ENCODE assay signal across 2 cellular contexts in genomic region chr12:132154341-132154761, GRCh38.
A peak's percentile ranks its signal among the peaks of the same experiment; 100 is the strongest.
TF ChIP-seq lines count a peak whose summit lies in the region.

No MANE protein-coding gene starts in this region.

TF ChIP-seq in A549, 52 proteins besides CTCF, POLR2A, EP300 and RAD21 (continued from another document):
- TF ChIP-seq ESRRA (IDR thresholded peaks at IDR 0.05; ENCODE audit: borderline replicate concordance, low read length), result no peak
- TF ChIP-seq TP53 (CRISPR knock-in tag; IDR thresholded peaks at IDR 0.05), result no peak
- no peak for TF ChIP-seq ELK1 (IDR thresholded peaks at IDR 0.05; ENCODE audit: low read depth, low read length)
- TF ChIP-seq HOXB13 (CRISPR knock-in tag; IDR thresholded peaks at IDR 0.05; ENCODE audit: low read depth), result no peak
- TF ChIP-seq SMC3 (IDR thresholded peaks at IDR 0.05), result no peak
- TF ChIP-seq CBX8 (IDR thresholded peaks at IDR 0.05), result no peak
- no peak for TF ChIP-seq CHD4 (IDR thresholded peaks at IDR 0.05; ENCODE audit: borderline replicate concordance)
- TF ChIP-seq, protein P1, sequence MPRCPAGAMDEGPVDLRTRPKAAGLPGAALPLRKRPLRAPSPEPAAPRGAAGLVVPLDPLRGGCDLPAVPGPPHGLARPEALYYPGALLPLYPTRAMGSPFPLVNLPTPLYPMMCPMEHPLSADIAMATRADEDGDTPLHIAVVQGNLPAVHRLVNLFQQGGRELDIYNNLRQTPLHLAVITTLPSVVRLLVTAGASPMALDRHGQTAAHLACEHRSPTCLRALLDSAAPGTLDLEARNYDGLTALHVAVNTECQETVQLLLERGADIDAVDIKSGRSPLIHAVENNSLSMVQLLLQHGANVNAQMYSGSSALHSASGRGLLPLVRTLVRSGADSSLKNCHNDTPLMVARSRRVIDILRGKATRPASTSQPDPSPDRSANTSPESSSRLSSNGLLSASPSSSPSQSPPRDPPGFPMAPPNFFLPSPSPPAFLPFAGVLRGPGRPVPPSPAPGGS (IDR thresholded peaks at IDR 0.05), result no peak
- TF ChIP-seq KDM1A (IDR thresholded peaks at IDR 0.05; ENCODE audit: low read depth), result no peak
- no peak for TF ChIP-seq CEBPB (IDR thresholded peaks at IDR 0.05)
- TF ChIP-seq RNF2 (IDR thresholded peaks at IDR 0.05; ENCODE audit: borderline replicate concordance, low read depth), result no peak

TF ChIP-seq in HepG2, 621 proteins besides CTCF, POLR2A, EP300 and RAD21 (continued from another document and continues in another):
- TF ChIP-seq PHF21A (CRISPR knock-in tag; IDR thresholded peaks at IDR 0.05) (peak; percentile 31; the same call in 1 of the 2 replicates), EED (CRISPR knock-in tag; IDR thresholded peaks at IDR 0.05) (0 out of 2 replicates have a peak, but pooled peaks have one; percentile 66), ZNF230 (CRISPR knock-in tag; IDR thresholded peaks at IDR 0.05) (0 out of 2 replicates have a peak, but pooled peaks have one; percentile 34), THYN1 (CRISPR knock-in tag; IDR thresholded peaks at IDR 0.05; ENCODE audit: borderline replicate concordance, low read depth) (no peak), ZNF646 (CRISPR knock-in tag; IDR thresholded peaks at IDR 0.05) (peak; percentile 22; the same call in 1 of the 2 replicates), MTA1 (CRISPR knock-in tag; IDR thresholded peaks at IDR 0.05; ENCODE audit: borderline replicate concordance) (peak; percentile 13; the same call in 1 of the 2 replicates), MAX (IDR thresholded peaks at IDR 0.05) (peak; percentile 54), ZNF616 (CRISPR knock-in tag; IDR thresholded peaks at IDR 0.05; ENCODE audit: low read depth) (0 out of 2 replicates have a peak, but pooled peaks have one; percentile 44), USF2 (IDR thresholded peaks at IDR 0.05; ENCODE audit: low read depth, low read length) (0 out of 2 replicates have a peak, but pooled peaks have one; percentile 15), USF2 (CRISPR knock-in tag; IDR thresholded peaks at IDR 0.05; ENCODE audit: borderline replicate concordance) (no peak), ZNF761 (CRISPR knock-in tag; conservative IDR thresholded peaks at IDR 0.05) (0 out of 2 replicates have a peak, but pooled peaks have one; percentile 43), ZNF317 (CRISPR knock-in tag; IDR thresholded peaks at IDR 0.05) (no peak), GABPA (IDR thresholded peaks at IDR 0.05; ENCODE audit: low read depth, low read length) (0 out of 2 replicates have a peak, but pooled peaks have one; percentile 4), GABPA (CRISPR knock-in tag; IDR thresholded peaks at IDR 0.05; ENCODE audit: low read depth) (no peak), ZNF335 (CRISPR knock-in tag; IDR thresholded peaks at IDR 0.05) (no peak), ZNF788 (CRISPR knock-in tag; IDR thresholded peaks at IDR 0.05; ENCODE audit: borderline replicate concordance) (0 out of 2 replicates have a peak, but pooled peaks have one; percentile 50), KMT2A (CRISPR knock-in tag; IDR thresholded peaks at IDR 0.05) (no peak), ZNF205 (CRISPR knock-in tag; IDR thresholded peaks at IDR 0.05) (0 out of 2 replicates have a peak, but pooled peaks have one; percentile 5), PHF8 (CRISPR knock-in tag; IDR thresholded peaks at IDR 0.05) (0 out of 2 replicates have a peak, but pooled peaks have one; percentile 21)
- TF ChIP-seq, protein P2, sequence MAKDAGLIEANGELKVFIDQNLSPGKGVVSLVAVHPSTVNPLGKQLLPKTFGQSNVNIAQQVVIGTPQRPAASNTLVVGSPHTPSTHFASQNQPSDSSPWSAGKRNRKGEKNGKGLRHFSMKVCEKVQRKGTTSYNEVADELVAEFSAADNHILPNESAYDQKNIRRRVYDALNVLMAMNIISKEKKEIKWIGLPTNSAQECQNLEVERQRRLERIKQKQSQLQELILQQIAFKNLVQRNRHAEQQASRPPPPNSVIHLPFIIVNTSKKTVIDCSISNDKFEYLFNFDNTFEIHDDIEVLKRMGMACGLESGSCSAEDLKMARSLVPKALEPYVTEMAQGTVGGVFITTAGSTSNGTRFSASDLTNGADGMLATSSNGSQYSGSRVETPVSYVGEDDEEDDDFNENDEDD (CRISPR knock-in tag; IDR thresholded peaks at IDR 0.05; ENCODE audit: borderline replicate concordance), result peak; percentile 52; the same call in 1 of the 2 replicates
- TF ChIP-seq, protein P3, sequence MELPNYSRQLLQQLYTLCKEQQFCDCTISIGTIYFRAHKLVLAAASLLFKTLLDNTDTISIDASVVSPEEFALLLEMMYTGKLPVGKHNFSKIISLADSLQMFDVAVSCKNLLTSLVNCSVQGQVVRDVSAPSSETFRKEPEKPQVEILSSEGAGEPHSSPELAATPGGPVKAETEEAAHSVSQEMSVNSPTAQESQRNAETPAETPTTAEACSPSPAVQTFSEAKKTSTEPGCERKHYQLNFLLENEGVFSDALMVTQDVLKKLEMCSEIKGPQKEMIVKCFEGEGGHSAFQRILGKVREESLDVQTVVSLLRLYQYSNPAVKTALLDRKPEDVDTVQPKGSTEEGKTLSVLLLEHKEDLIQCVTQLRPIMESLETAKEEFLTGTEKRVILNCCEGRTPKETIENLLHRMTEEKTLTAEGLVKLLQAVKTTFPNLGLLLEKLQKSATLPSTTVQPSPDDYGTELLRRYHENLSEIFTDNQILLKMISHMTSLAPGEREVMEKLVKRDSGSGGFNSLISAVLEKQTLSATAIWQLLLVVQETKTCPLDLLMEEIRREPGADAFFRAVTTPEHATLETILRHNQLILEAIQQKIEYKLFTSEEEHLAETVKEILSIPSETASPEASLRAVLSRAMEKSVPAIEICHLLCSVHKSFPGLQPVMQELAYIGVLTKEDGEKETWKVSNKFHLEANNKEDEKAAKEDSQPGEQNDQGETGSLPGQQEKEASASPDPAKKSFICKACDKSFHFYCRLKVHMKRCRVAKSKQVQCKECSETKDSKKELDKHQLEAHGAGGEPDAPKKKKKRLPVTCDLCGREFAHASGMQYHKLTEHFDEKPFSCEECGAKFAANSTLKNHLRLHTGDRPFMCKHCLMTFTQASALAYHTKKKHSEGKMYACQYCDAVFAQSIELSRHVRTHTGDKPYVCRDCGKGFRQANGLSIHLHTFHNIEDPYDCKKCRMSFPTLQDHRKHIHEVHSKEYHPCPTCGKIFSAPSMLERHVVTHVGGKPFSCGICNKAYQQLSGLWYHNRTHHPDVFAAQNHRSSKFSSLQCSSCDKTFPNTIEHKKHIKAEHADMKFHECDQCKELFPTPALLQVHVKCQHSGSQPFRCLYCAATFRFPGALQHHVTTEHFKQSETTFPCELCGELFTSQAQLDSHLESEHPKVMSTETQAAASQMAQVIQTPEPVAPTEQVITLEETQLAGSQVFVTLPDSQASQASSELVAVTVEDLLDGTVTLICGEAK (IDR thresholded peaks at IDR 0.05), result no peak
- TF ChIP-seq, protein P3 (CRISPR knock-in tag; IDR thresholded peaks at IDR 0.05), result peak; percentile 26; the same call in 1 of the 2 replicates
- TF ChIP-seq, protein P4, sequence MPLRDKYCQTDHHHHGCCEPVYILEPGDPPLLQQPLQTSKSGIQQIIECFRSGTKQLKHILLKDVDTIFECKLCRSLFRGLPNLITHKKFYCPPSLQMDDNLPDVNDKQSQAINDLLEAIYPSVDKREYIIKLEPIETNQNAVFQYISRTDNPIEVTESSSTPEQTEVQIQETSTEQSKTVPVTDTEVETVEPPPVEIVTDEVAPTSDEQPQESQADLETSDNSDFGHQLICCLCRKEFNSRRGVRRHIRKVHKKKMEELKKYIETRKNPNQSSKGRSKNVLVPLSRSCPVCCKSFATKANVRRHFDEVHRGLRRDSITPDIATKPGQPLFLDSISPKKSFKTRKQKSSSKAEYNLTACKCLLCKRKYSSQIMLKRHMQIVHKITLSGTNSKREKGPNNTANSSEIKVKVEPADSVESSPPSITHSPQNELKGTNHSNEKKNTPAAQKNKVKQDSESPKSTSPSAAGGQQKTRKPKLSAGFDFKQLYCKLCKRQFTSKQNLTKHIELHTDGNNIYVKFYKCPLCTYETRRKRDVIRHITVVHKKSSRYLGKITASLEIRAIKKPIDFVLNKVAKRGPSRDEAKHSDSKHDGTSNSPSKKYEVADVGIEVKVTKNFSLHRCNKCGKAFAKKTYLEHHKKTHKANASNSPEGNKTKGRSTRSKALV (CRISPR knock-in tag; IDR thresholded peaks at IDR 0.05), result 0 out of 2 replicates have a peak, but pooled peaks have one; percentile 30
